In genomic region chr4:138870739-138871633, GRCh38 we compare ENCODE assay signal across 8 cellular contexts.
DNase-seq lines count a peak whose midpoint lies in the region; ATAC-seq and TF ChIP-seq lines count a peak whose summit lies in the region.

No MANE protein-coding gene starts in this region.

- POLR2A ChIA-PET in CD4-positive, alpha-beta T cell (lab: Charles Lee): no interaction called here

- H3K27me3 Mint-ChIP-seq in CD4-positive, alpha-beta T cell: peaks cover 38% of the 10 kb centered on the region
- H3K27me3 Mint-ChIP-seq in endodermal cell (ENCODE audit: insufficient read depth): peaks cover 26% of the 10 kb centered on the region
- H3K27me3 Mint-ChIP-seq in mesothelial cell of epicardium (ENCODE audit: low read depth): no peaks in the 10 kb centered on the region
- H3K27me3 Mint-ChIP-seq in stimulated activated naive B cell treated with anti-CD40 and anti-IgM and Interleukin-4, amounts not matched to agents 10 μg/mL and 1 μg/mL and 100 μg/mL, for 72 hours: peaks cover 11 to 15% of the 10 kb centered on the region in 2 donors

- CTCF ChIA-PET in CD4-positive, alpha-beta T cell (lab: Charles Lee): no interaction called here

- H3K27ac Mint-ChIP-seq in CD4-positive, alpha-beta T cell: no peak overlapping the region
- H3K27ac Mint-ChIP-seq in endodermal cell (no peak overlapping the region), mesothelial cell of epicardium (no peak overlapping the region)
- H3K27ac Mint-ChIP-seq in stimulated activated naive B cell treated with anti-CD40 and anti-IgM and Interleukin-4, amounts not matched to agents 10 μg/mL and 1 μg/mL and 100 μg/mL, for 72 hours: no peak overlapping the region

- ATAC-seq in CD4-positive, alpha-beta T cell (ENCODE audit: poor library complexity): no peak
- ATAC-seq in GM19328 (IDR thresholded peaks at IDR 0.05; ENCODE audit: unreplicated experiment): peak; percentile 65
- peak; percentile 81 for ATAC-seq in HG03469 (IDR thresholded peaks at IDR 0.05; ENCODE audit: unreplicated experiment)
- ATAC-seq in stimulated activated naive B cell treated with anti-CD40 and anti-IgM and Interleukin-4, amounts not matched to agents 10 μg/mL and 1 μg/mL and 100 μg/mL, for 72 hours (replicated peaks): peak; percentile 31 to 50

- H3K4me3 Mint-ChIP-seq in CD4-positive, alpha-beta T cell: no peak overlapping the region
- H3K4me3 Mint-ChIP-seq in endodermal cell (no peak overlapping the region), mesothelial cell of epicardium (no peak overlapping the region)
- no peak overlapping the region for H3K4me3 Mint-ChIP-seq in stimulated activated naive B cell treated with anti-CD40 and anti-IgM and Interleukin-4, amounts not matched to agents 10 μg/mL and 1 μg/mL and 100 μg/mL, for 72 hours

- no peaks in the 10 kb centered on the region for H3K36me3 ChIP-seq in endodermal cell (ENCODE audit: control insufficient read depth, insufficient read depth, low read length)

- no peaks in the 10 kb centered on the region for H3K4me1 ChIP-seq in endodermal cell (ENCODE audit: control insufficient read depth, insufficient read depth, low read length)

- TF ChIP-seq CTCF in CD4-positive, alpha-beta T cell (IDR thresholded peaks at IDR 0.05): peak; percentile 74
- peak; percentile 91 for TF ChIP-seq CTCF in endodermal cell (conservative IDR thresholded peaks at IDR 0.05)
- peak; percentile 87 for TF ChIP-seq CTCF in mesothelial cell of epicardium (IDR thresholded peaks at IDR 0.05; ENCODE audit: unreplicated experiment)

- H3K9ac ChIP-seq in endodermal cell (ENCODE audit: extremely low read depth, low read length, poor library complexity, severe bottlenecking): no peak overlapping the region

- H3K36me3 Mint-ChIP-seq in CD4-positive, alpha-beta T cell (ENCODE audit: low read depth): no peaks in the 10 kb centered on the region
- H3K36me3 Mint-ChIP-seq in endodermal cell (ENCODE audit: low read depth) (no peaks in the 10 kb centered on the region), mesothelial cell of epicardium (no peaks in the 10 kb centered on the region)
- H3K36me3 Mint-ChIP-seq in stimulated activated naive B cell treated with anti-CD40 and anti-IgM and Interleukin-4, amounts not matched to agents 10 μg/mL and 1 μg/mL and 100 μg/mL, for 72 hours: no peaks in the 10 kb centered on the region

- WGBS in endodermal cell (ENCODE audit: insufficient coverage in 1 of 2, insufficient read length in 1 of 2), 2 experiments: 32 to 36% methylated on average over 12 of the region's 12 CpGs

- intact Hi-C loops in CD4-positive, alpha-beta T cell (cut with DNase I, micrococcal nuclease): no loop called here

- H3K9me3 Mint-ChIP-seq in CD4-positive, alpha-beta T cell: no peaks in the 10 kb centered on the region
- no peaks in the 10 kb centered on the region for H3K9me3 Mint-ChIP-seq in endodermal cell
- no peaks in the 10 kb centered on the region for H3K9me3 Mint-ChIP-seq in mesothelial cell of epicardium
- H3K9me3 Mint-ChIP-seq in stimulated activated naive B cell treated with anti-CD40 and anti-IgM and Interleukin-4, amounts not matched to agents 10 μg/mL and 1 μg/mL and 100 μg/mL, for 72 hours: no peaks in the 10 kb centered on the region

- no peak overlapping the region for H3K27ac ChIP-seq in CD4-positive, alpha-beta T cell (ENCODE audit: low read depth, low read length)
- no peak overlapping the region for H3K27ac ChIP-seq in endodermal cell (ENCODE audit: low read depth, low read length)

- no peak overlapping the region for H3K4me3 ChIP-seq in endodermal cell (ENCODE audit: low read length)

- no peaks in the 10 kb centered on the region for H3K4me1 Mint-ChIP-seq in CD4-positive, alpha-beta T cell (ENCODE audit: low read depth)
- peaks cover 22% of the 10 kb centered on the region for H3K4me1 Mint-ChIP-seq in endodermal cell
- H3K4me1 Mint-ChIP-seq in mesothelial cell of epicardium: peaks cover 14% of the 10 kb centered on the region
- no peaks in the 10 kb centered on the region for H3K4me1 Mint-ChIP-seq in stimulated activated naive B cell treated with anti-CD40 and anti-IgM and Interleukin-4, amounts not matched to agents 10 μg/mL and 1 μg/mL and 100 μg/mL, for 72 hours

- peaks cover 10% of the 10 kb centered on the region for H3K27me3 ChIP-seq in CD4-positive, alpha-beta T cell (ENCODE audit: control insufficient read depth, insufficient read depth, low read length)
- H3K27me3 ChIP-seq in endodermal cell (ENCODE audit: control insufficient read depth, insufficient read depth, low read length, poor library complexity, severe bottlenecking): peaks cover 33% of the 10 kb centered on the region

- DNase-seq in CD4-positive, alpha-beta T cell: peak in 9 of 10 experiments; percentile 9 to 38 (median 24)
- DNase-seq in NCI-H524 treated with DMSO at 0.1 percent for 48 hours (lab: John Stamatoyannopoulos, UW) (peak; percentile 28), endodermal cell (peak; percentile 90), mesothelial cell of epicardium (ENCODE audit: low spot score in 2 of 2, unreplicated experiment in 2 of 2) (peak; percentile 37 to 79)
- DNase-seq in activated CD4-positive, alpha-beta T cell treated with anti-CD3 and anti-CD28 coated beads, Interleukin-2, amount 50 U/mL, for 1 hour: peak; percentile 33
- peak; percentile 18 for DNase-seq in stimulated activated naive B cell treated with anti-CD40 and anti-IgM and Interleukin-4, amounts not matched to agents 10 μg/mL and 1 μg/mL and 100 μg/mL, for 72 hours

- no peaks in the 10 kb centered on the region for H3K9me3 ChIP-seq in CD4-positive, alpha-beta T cell (ENCODE audit: control insufficient read depth, low read length)
- H3K9me3 ChIP-seq in endodermal cell (ENCODE audit: control insufficient read depth, low read length): no peaks in the 10 kb centered on the region

Comparison
In these comparisons a context has a peak if more than half of its experiments do, and no peak if none do; other contexts are left out.
1. DNase-seq: peak in every context shown above with its lines; median percentile 90 in endodermal cell; 58 in mesothelial cell of epicardium; 33 in activated CD4-positive, alpha-beta T cell treated with anti-CD3 and anti-CD28 coated beads, Interleukin-2, amount 50 U/mL, for 1 hour; 28 in NCI-H524 treated with DMSO at 0.1 percent for 48 hours; 24 in CD4-positive, alpha-beta T cell; 18 in stimulated activated naive B cell treated with anti-CD40 and anti-IgM and Interleukin-4, amounts not matched to agents 10 μg/mL and 1 μg/mL and 100 μg/mL, for 72 hours.